In genomic region chr18:50268022-50268747, GRCh38 we compare ENCODE assay signal across 8 cellular contexts. TPM values are rescaled to one million over a fixed set of nuclear protein-coding genes. Genes with fewer than 3 reads are reported as not detected.
DNase-seq lines count a peak whose midpoint lies in the region; ATAC-seq and TF ChIP-seq lines count a peak whose summit lies in the region.

No MANE protein-coding gene starts in this region.

- no peak overlapping the region for H3K4ac ChIP-seq in mesenchymal stem cell (ENCODE audit: low read depth in 1 of 2, low read length in 2 of 2)

- H3K9me3 ChIP-seq in effector memory CD4-positive, alpha-beta T cell (ENCODE audit: control insufficient read depth, low read length), result no peaks in the 10 kb centered on the region
- no peaks in the 10 kb centered on the region for H3K9me3 ChIP-seq in mesenchymal stem cell (ENCODE audit: control insufficient read depth, low read length)

- H4K8ac ChIP-seq in mesenchymal stem cell (ENCODE audit: low read length), result no peak overlapping the region

- no peak overlapping the region for H3K23ac ChIP-seq in mesenchymal stem cell (ENCODE audit: low read length in 2 of 2)

- H2BK12ac ChIP-seq in mesenchymal stem cell (ENCODE audit: low read length in 2 of 2), result no peak overlapping the region

- H3K4me1 ChIP-seq in effector memory CD4-positive, alpha-beta T cell (ENCODE audit: control insufficient read depth, insufficient read depth, low read length, poor library complexity, severe bottlenecking), result peaks cover 4% of the 10 kb centered on the region
- peaks cover 6% of the 10 kb centered on the region for H3K4me1 ChIP-seq in mesenchymal stem cell (ENCODE audit: control insufficient read depth, insufficient read depth, low read depth, low read length)

- peak; percentile 68 for ATAC-seq in GM19328 (IDR thresholded peaks at IDR 0.05; ENCODE audit: unreplicated experiment)
- peak; percentile 58 for ATAC-seq in HG03457 (IDR thresholded peaks at IDR 0.05; ENCODE audit: unreplicated experiment)

- 50% methylated on average over 56 of the region's 56 CpGs for WGBS in mesenchymal stem cell

- H2BK120ac ChIP-seq in mesenchymal stem cell (ENCODE audit: low read depth, low read length), result no peak overlapping the region

- no peak overlapping the region for H4K91ac ChIP-seq in mesenchymal stem cell (ENCODE audit: low read length)

- DNase-seq in activated CD4-positive, alpha-beta T cell treated with anti-CD3 and anti-CD28 coated beads, Interleukin-2, amount 50 U/mL, for 4 hours, result peak; percentile 67 to 69
- peak; percentile 47 to 64 (median 56) for DNase-seq in effector memory CD4-positive, alpha-beta T cell
- DNase-seq in mesenchymal stem cell (peak; percentile 35), DMS79 (lab: John Stamatoyannopoulos, UW) (no peak)
- DNase-seq in stimulated activated CD8-positive, alpha-beta memory T cell treated with anti-CD3 and anti-CD28 coated beads, Interleukin-15, amount 100 ng/mL, for 48 hours (ENCODE audit: low read depth in 2 of 2), result peak; percentile 75 to 77

- no peak overlapping the region for H2AFZ ChIP-seq in mesenchymal stem cell (ENCODE audit: low read depth, low read length)

- H3K4me2 ChIP-seq in mesenchymal stem cell (ENCODE audit: low read length, poor library complexity, severe bottlenecking), result no peak overlapping the region

- H3K27ac ChIP-seq in C4-2B, result no peak overlapping the region
- H3K27ac ChIP-seq in effector memory CD4-positive, alpha-beta T cell (ENCODE audit: insufficient read depth, low read length, poor library complexity, severe bottlenecking), result peak overlapping the region; percentile 26
- H3K27ac ChIP-seq in mesenchymal stem cell (ENCODE audit: low read length, poor library complexity, severe bottlenecking), result no peak overlapping the region

- H3K9ac ChIP-seq in mesenchymal stem cell (ENCODE audit: low read length), result peak overlapping the region; percentile 89

- no peak overlapping the region for H2BK5ac ChIP-seq in mesenchymal stem cell (ENCODE audit: low read depth, low read length, poor library complexity, severe bottlenecking)

- H3K36me3 ChIP-seq in effector memory CD4-positive, alpha-beta T cell (ENCODE audit: control insufficient read depth, insufficient read depth, low read length), result peaks cover 29% of the 10 kb centered on the region
- peaks cover 36 to 45% of the 10 kb centered on the region in 2 experiments for H3K36me3 ChIP-seq in mesenchymal stem cell (ENCODE audit: control insufficient read depth in 1 of 2, insufficient read depth in 2 of 2, low read depth in 1 of 2, low read length in 2 of 2)

- H2AK5ac ChIP-seq in mesenchymal stem cell (ENCODE audit: low read length, severe bottlenecking), result no peak overlapping the region

- peak overlapping the region; percentile 55 for H3K4me3 ChIP-seq in effector memory CD4-positive, alpha-beta T cell (ENCODE audit: insufficient read depth, low read depth, low read length, poor library complexity, severe bottlenecking)
- peak overlapping the region in 1 of 2 experiments; percentile 80 for H3K4me3 ChIP-seq in mesenchymal stem cell (ENCODE audit: insufficient read depth in 1 of 2, low read depth in 1 of 2, low read length in 2 of 2)

- H3K14ac ChIP-seq in mesenchymal stem cell (ENCODE audit: low read length in 2 of 2), result no peak overlapping the region

- TF ChIP-seq CTCF in C4-2B (conservative IDR thresholded peaks at IDR 0.05), result peak; percentile 74

- H3K79me1 ChIP-seq in mesenchymal stem cell (replicated peaks; ENCODE audit: low read length, poor library complexity, severe bottlenecking), result peaks cover 27% of the 10 kb centered on the region

- no peaks in the 10 kb centered on the region for H3K27me3 ChIP-seq in effector memory CD4-positive, alpha-beta T cell (replicated peaks; ENCODE audit: control insufficient read depth, insufficient read depth, low read length, poor library complexity, severe bottlenecking)
- H3K27me3 ChIP-seq in mesenchymal stem cell (ENCODE audit: control insufficient read depth in 1 of 2, insufficient read depth in 1 of 2, low read length in 2 of 2), result no peaks in the 10 kb centered on the region

- H3K18ac ChIP-seq in mesenchymal stem cell (ENCODE audit: low read depth in 1 of 2, low read length in 2 of 2), result no peak overlapping the region

- no peak overlapping the region for H2BK15ac ChIP-seq in mesenchymal stem cell (ENCODE audit: low read depth, poor library complexity, severe bottlenecking)

RNA-seq across cellular contexts. Expression of gene CFAP53, which starts 1.9 kb away (rescaled TPM):
- polyA plus RNA-seq in mesenchymal stem cell (2013, experiment 1 of 2), result 0.19 TPM
- polyA plus RNA-seq in mesenchymal stem cell (2013, experiment 2 of 2), result 0.22 TPM

RNA-seq across cellular contexts. Expression of gene MBD1, which starts 13.1 kb away (rescaled TPM):
- polyA plus RNA-seq in mesenchymal stem cell (2013, experiment 1 of 2), result 34.4 TPM
- 35.0 TPM for polyA plus RNA-seq in mesenchymal stem cell (2013, experiment 2 of 2)

RNA-seq across cellular contexts. Expression of gene CXXC1, which starts 19.3 kb away (rescaled TPM):
- polyA plus RNA-seq in mesenchymal stem cell (2013, experiment 1 of 2), result 24.0 TPM
- 24.8 TPM for polyA plus RNA-seq in mesenchymal stem cell (2013, experiment 2 of 2)
